10 cellular contexts compared by ENCODE assay signal in the genomic region with DNA sequence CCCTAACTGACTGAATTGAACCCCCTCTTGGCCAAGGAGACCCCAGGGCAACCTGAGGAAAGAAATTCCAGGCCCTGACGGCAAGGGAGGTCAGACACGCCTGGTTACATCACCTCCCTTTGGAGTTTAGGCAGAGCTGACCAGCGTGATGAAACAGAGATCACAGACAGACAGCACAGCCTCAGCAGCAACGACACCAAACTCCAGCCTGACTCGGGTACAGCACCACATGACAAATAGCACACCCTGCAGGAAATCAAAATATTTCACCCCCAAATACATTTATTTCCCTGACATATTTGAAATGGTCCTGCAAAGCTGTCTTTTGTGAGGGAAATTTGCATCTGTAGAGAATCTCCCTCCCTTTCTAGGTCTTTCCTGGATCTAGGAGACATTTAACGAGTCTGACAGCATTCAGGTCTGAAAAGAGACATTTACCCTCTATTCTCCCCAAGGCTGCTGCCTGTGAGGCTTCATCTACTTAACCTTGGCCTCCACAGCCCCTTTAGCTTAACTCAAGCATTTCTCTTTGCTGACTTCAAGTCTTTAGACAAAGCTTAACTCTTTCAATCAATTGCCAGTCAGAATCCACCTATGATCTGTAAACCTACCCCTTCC. TPM values are rescaled to one million over a fixed set of nuclear protein-coding genes. Genes with fewer than 3 reads are reported as not detected.
DNase-seq lines count a peak whose midpoint lies in the region; ATAC-seq, FAIRE-seq and TF ChIP-seq lines count a peak whose summit lies in the region.
"Had no signal": no experiment of that assay in that cellular context is flagged by ENCODE, and none has a peak within 500 bp of the region (broad histone marks: within the 10 kb centered on the region; RNA-seq: fewer than 3 reads in every experiment).

No MANE protein-coding gene starts in this region.

- H3K9ac ChIP-seq in DND-41 (ENCODE audit: low read depth, low read length), result no peak overlapping the region

- H3K36me3 ChIP-seq in DND-41 (ENCODE audit: insufficient read depth, low read length) (peaks cover 16% of the 10 kb centered on the region), WERI-Rb-1 (peaks cover 44% of the 10 kb centered on the region), small intestine (ENCODE audit: control insufficient read depth in 2 of 2, insufficient read depth in 2 of 2, low read length in 2 of 2) (no peaks in the 10 kb centered on the region)

- H3K4me1 Mint-ChIP-seq in memory B cell, result peaks cover 52% of the 10 kb centered on the region

- no peak overlapping the region for H3K27ac ChIP-seq in DND-41 (ENCODE audit: low read length)
- no peak overlapping the region for H3K27ac ChIP-seq in WERI-Rb-1
- no peak overlapping the region for H3K27ac ChIP-seq in small intestine (ENCODE audit: low read depth in 1 of 2, low read length in 1 of 2)

- no peak overlapping the region for H3K4me3 ChIP-seq in DND-41 (ENCODE audit: low read depth in 1 of 2, low read length in 2 of 2)
- no peak overlapping the region for H3K4me3 ChIP-seq in WERI-Rb-1 (ENCODE audit: low read depth, low read length)
- H3K4me3 ChIP-seq in small intestine (ENCODE audit: low read depth in 1 of 2, low read length in 2 of 2), result no peak overlapping the region
- H3K4me3 ChIP-seq: lung had no signal

- FAIRE-seq in GM18507 (lab: Jason Lieb, UNC) (peak; percentile 60), RCC 7860 (lab: Jason Lieb, UNC) (no peak), small intestine (lab: Jason Lieb, UNC) (no peak)
- FAIRE-seq: G401.6 had no signal

- WGBS in small intestine, 3 donors, result 71 to 75% (median 72%) methylated on average over 6 of the region's 6 CpGs

- H3K36me3 Mint-ChIP-seq in memory B cell, result peaks cover 10% of the 10 kb centered on the region

- H3K4me2 ChIP-seq in DND-41 (ENCODE audit: insufficient read depth, low read length), result peak overlapping the region; percentile 98; the same call in 1 of the 2 replicates

- ATAC-seq in DND-41 (ENCODE audit: insufficient read depth, low read depth) (no peak), memory B cell (ENCODE audit: low read depth) (no peak)

- peak overlapping the region; percentile 97 for H3K4me3 Mint-ChIP-seq in memory B cell

- H3K4me1 ChIP-seq in DND-41 (ENCODE audit: insufficient read depth, low read length) (peaks cover 28% of the 10 kb centered on the region), small intestine (ENCODE audit: control insufficient read depth in 2 of 2, insufficient read depth in 1 of 2, low read depth in 1 of 2, low read length in 1 of 2) (peaks cover 3% of the 10 kb centered on the region in 2 donors)

- TF ChIP-seq CTCF in DND-41 (IDR thresholded peaks at IDR 0.05; ENCODE audit: borderline replicate concordance, extremely low read depth, low read length, poor library complexity, severe bottlenecking) (peak; percentile 10), WERI-Rb-1 (IDR thresholded peaks at IDR 0.05; ENCODE audit: low read depth, low read length) (peak; percentile 18; the same call in 1 of the 2 replicates), GM10266 (IDR thresholded peaks at IDR 0.05; ENCODE audit: control insufficient read depth, insufficient read depth, low read depth, missing control alignments) (no peak)

- H3K9me3 ChIP-seq in DND-41 (ENCODE audit: insufficient read depth, low read length, severe bottlenecking) (no peaks in the 10 kb centered on the region), WERI-Rb-1 (ENCODE audit: severe bottlenecking) (no peaks in the 10 kb centered on the region), small intestine (ENCODE audit: control insufficient read depth, low read depth) (no peaks in the 10 kb centered on the region)

- H3K27ac Mint-ChIP-seq in memory B cell, result peak overlapping the region; percentile 90

- H3K79me2 ChIP-seq in DND-41 (ENCODE audit: insufficient read depth, low read length), result peaks cover 73% of the 10 kb centered on the region

- H2AFZ ChIP-seq in DND-41 (ENCODE audit: low read depth, low read length), result no peak overlapping the region

- DNase-seq in DND-41 (no peak), GM18507 (ENCODE audit: extremely low spot score, insufficient read length, low read depth) (no peak), WERI-Rb-1 (no peak), memory B cell (ENCODE audit: low spot score in 2 of 2) (no peak), RCC 7860 (ENCODE audit: low spot score) (no peak), GM10266 (ENCODE audit: extremely low spot score) (no peak), small intestine (no peak), C1 segment of cervical spinal cord (lab: John Stamatoyannopoulos, UW) (no peak)

- no peaks in the 10 kb centered on the region for H3K27me3 Mint-ChIP-seq in memory B cell

- H3K9me3 Mint-ChIP-seq in memory B cell, result no peaks in the 10 kb centered on the region

- H3K27me3 ChIP-seq in DND-41 (ENCODE audit: insufficient read depth, low read length, poor library complexity) (no peaks in the 10 kb centered on the region), WERI-Rb-1 (ENCODE audit: insufficient read depth, low read depth, severe bottlenecking) (no peaks in the 10 kb centered on the region), small intestine (ENCODE audit: control insufficient read depth in 2 of 2, insufficient read depth in 2 of 2, low read length in 2 of 2) (no peaks in the 10 kb centered on the region)

- H4K20me1 ChIP-seq in DND-41 (ENCODE audit: insufficient read depth, low read length), result peaks cover 65% of the 10 kb centered on the region

RNA-seq across cellular contexts. Expression of gene QSOX2, which starts 2.6 kb away (rescaled TPM):
- polyA plus RNA-seq in small intestine, result 1 to 10 TPM; 1.4 to 6.0 (median 2.7) TPM

RNA-seq across cellular contexts. Expression of gene LHX3, which starts 38.1 kb away (rescaled TPM):
- not detected for polyA plus RNA-seq in small intestine
- polyA plus RNA-seq: lung had no signal
